12 cellular contexts compared by ENCODE assay signal in genomic region chr14:100585448-100586152, GRCh38. TPM values are rescaled to one million over a fixed set of nuclear protein-coding genes. Genes with fewer than 3 reads are reported as not detected.
DNase-seq lines count a peak whose midpoint lies in the region; ATAC-seq and TF ChIP-seq lines count a peak whose summit lies in the region.
"Had no signal": no experiment of that assay in that cellular context is flagged by ENCODE, and none has a peak within 500 bp of the region (broad histone marks: within the 10 kb centered on the region; RNA-seq: fewer than 3 reads in every experiment).

No MANE protein-coding gene starts in this region.

- H3K9me3 ChIP-seq in SK-N-SH (no peaks in the 10 kb centered on the region), H9 (ENCODE audit: control insufficient read depth, low read depth, low read length) (no peaks in the 10 kb centered on the region), neuronal stem cell (replicated peaks in 1 of 2; ENCODE audit: control insufficient read depth in 2 of 2, insufficient read depth in 1 of 2, low read depth in 1 of 2, low read length in 2 of 2) (no peaks in the 10 kb centered on the region)
- H3K9me3 ChIP-seq: left lung had no signal

- no peaks in the 10 kb centered on the region for H3F3A ChIP-seq in SK-N-SH (replicated peaks; ENCODE audit: insufficient read depth)

- H3K4me2 ChIP-seq in SK-N-SH: peak overlapping the region; percentile 84; the same call in 1 of the 2 replicates
- H3K4me2 ChIP-seq in H9 (ENCODE audit: insufficient read depth, insufficient read length, low read length): no peak overlapping the region
- H3K4me2 ChIP-seq in neuronal stem cell (ENCODE audit: insufficient read depth, low read length, poor library complexity, severe bottlenecking): peak overlapping the region; percentile 74

- no peak overlapping the region for H3K23ac ChIP-seq in H9 (ENCODE audit: insufficient read length, low read depth, low read length)
- H3K23ac ChIP-seq in neuronal stem cell (ENCODE audit: low read depth, low read length, poor library complexity): peak overlapping the region; percentile 13

- CTCF ChIA-PET in SK-N-SH (lab: Yijun Ruan, JAX): interaction anchor here (1.4 kb wide), 1 partner anchor 92 kb away, joined by 4 read pairs; no protein-coding TSS in a partner anchor

- no peak overlapping the region for H2BK12ac ChIP-seq in H9 (ENCODE audit: insufficient read length, low read depth, low read length)
- peak overlapping the region; percentile 75 for H2BK12ac ChIP-seq in neuronal stem cell (ENCODE audit: low read length)

- no peaks in the 10 kb centered on the region for H3K36me3 ChIP-seq in SK-N-SH (replicated peaks in 1 of 2; ENCODE audit: control insufficient read depth in 1 of 2, insufficient read depth in 2 of 2, low read length in 1 of 2)
- no peaks in the 10 kb centered on the region for H3K36me3 ChIP-seq in neuronal stem cell (replicated peaks in 1 of 2; ENCODE audit: control insufficient read depth in 2 of 2, insufficient read depth in 2 of 2, low read length in 2 of 2)
- H3K36me3 ChIP-seq: left lung had no signal

- H3K79me2 ChIP-seq in SK-N-SH (ENCODE audit: insufficient read depth): no peaks in the 10 kb centered on the region
- no peaks in the 10 kb centered on the region for H3K79me2 ChIP-seq in H9 (ENCODE audit: insufficient read depth, low read length)

- H2BK120ac ChIP-seq in H9 (ENCODE audit: low read depth, low read length, poor library complexity, severe bottlenecking) (no peak overlapping the region), neuronal stem cell (ENCODE audit: low read depth, low read length) (peak overlapping the region; percentile 98)

- no peak overlapping the region for H2BK15ac ChIP-seq in H9 (ENCODE audit: low read depth, low read length)
- peak overlapping the region; percentile 32 for H2BK15ac ChIP-seq in neuronal stem cell (ENCODE audit: low read length)

- no peaks in the 10 kb centered on the region for H3K9me3 Mint-ChIP-seq in H9

- H3K4me1 ChIP-seq in SK-N-SH (ENCODE audit: control insufficient read depth in 1 of 2, insufficient read depth in 2 of 2, low read depth in 1 of 2, low read length in 1 of 2) (peaks cover 4 to 55% of the 10 kb centered on the region in 2 experiments; a peak in 3 of 4 replicates), H9 (ENCODE audit: insufficient read depth, low read length) (no peaks in the 10 kb centered on the region), neuronal stem cell (ENCODE audit: control insufficient read depth in 2 of 2, insufficient read depth in 1 of 2, low read depth in 1 of 2, low read length in 2 of 2) (peaks cover 5 to 21% of the 10 kb centered on the region in 2 donors)

- DNase-seq in SK-N-SH (no peak), H9 (no peak), caudate nucleus (lab: John Stamatoyannopoulos, UW) (peak in 5 of 61 donors; percentile 10 to 40 (median 25)), neuronal stem cell (ENCODE audit: low spot score) (no peak), SW480 (ENCODE audit: low spot score) (no peak)
- DNase-seq: GDM1, NCI-H187 had no signal

- TF ChIP-seq EP300 in SK-N-SH (IDR thresholded peaks at IDR 0.05; ENCODE audit: borderline replicate concordance in 1 of 2, low read depth in 1 of 2, low read length in 1 of 2): no peak

- H3K4ac ChIP-seq in H9 (ENCODE audit: low read depth, low read length) (no peak overlapping the region), neuronal stem cell (ENCODE audit: low read length) (no peak overlapping the region)

- H2AK5ac ChIP-seq in H9 (ENCODE audit: insufficient read length, low read length) (no peak overlapping the region), neuronal stem cell (ENCODE audit: low read depth, low read length) (peak overlapping the region; percentile 95)

- peaks cover 6% of the 10 kb centered on the region for H3K23me2 ChIP-seq in H9 (ENCODE audit: insufficient read length, low read depth, low read length, poor library complexity, severe bottlenecking)

- H3K79me1 ChIP-seq in H9 (ENCODE audit: insufficient read depth, low read depth, low read length, poor library complexity, severe bottlenecking) (no peaks in the 10 kb centered on the region), neuronal stem cell (ENCODE audit: low read depth, low read length) (peaks cover under 1% of the 10 kb centered on the region)

- H3K4me1 Mint-ChIP-seq in H9: peaks cover 2 to 11% of the 10 kb centered on the region in 2 experiments; a peak in 2 of 4 replicates

- no peaks in the 10 kb centered on the region for H3K9me2 ChIP-seq in SK-N-SH

- no peak overlapping the region for H4K8ac ChIP-seq in H9 (replicated peaks; ENCODE audit: insufficient read length, low read depth, low read length)
- H4K8ac ChIP-seq in neuronal stem cell (ENCODE audit: low read depth, low read length): no peak overlapping the region

- peaks cover 73% of the 10 kb centered on the region for H3K27me3 Mint-ChIP-seq in H9 (ENCODE audit: low read depth)

- no peak overlapping the region for H2BK5ac ChIP-seq in H9 (ENCODE audit: insufficient read length, low read length)
- H2BK5ac ChIP-seq in neuronal stem cell (ENCODE audit: low read length): no peak overlapping the region

- POLR2A ChIA-PET in SK-N-SH (lab: Yijun Ruan, JAX): interaction anchor here (1.0 to 2.1 kb wide), 3 partner anchors 9 to 93 kb away, joined by 3 to 7 read pairs (median 3); no protein-coding TSS in a partner anchor

- H3K27ac Mint-ChIP-seq in H9: no peak overlapping the region

- no peak overlapping the region for H3T11ph ChIP-seq in H9 (ENCODE audit: low read length)

- H2AFZ ChIP-seq in SK-N-SH (ENCODE audit: low read depth) (no peak overlapping the region), H9 (ENCODE audit: low read length) (no peak overlapping the region), neuronal stem cell (ENCODE audit: low read length) (peak overlapping the region; percentile 92)

- H3K4me3 ChIP-seq in SK-N-SH (ENCODE audit: low read depth in 2 of 2, low read length in 1 of 2): peak overlapping the region in 1 of 2 experiments; percentile 61; a peak in 2 of 4 replicates
- no peak overlapping the region for H3K4me3 ChIP-seq in neuronal stem cell (ENCODE audit: low read length in 2 of 2)

- no peak overlapping the region for H4K5ac ChIP-seq in H9 (ENCODE audit: insufficient read length, low read depth, low read length)

- H4K91ac ChIP-seq in H9 (ENCODE audit: insufficient read length, low read depth, low read length) (no peak overlapping the region), neuronal stem cell (ENCODE audit: low read depth, low read length, poor library complexity) (no peak overlapping the region)

- H3K4me3 Mint-ChIP-seq in H9: peak overlapping the region; percentile 61 to 69; a peak in 4 of 5 replicates

- TF ChIP-seq CTCF in SK-N-SH (IDR thresholded peaks at IDR 0.05): no peak
- TF ChIP-seq CTCF in H9 (conservative IDR thresholded peaks at IDR 0.05): no peak

- H3K27ac ChIP-seq in SK-N-SH (ENCODE audit: low read depth in 2 of 2, low read length in 1 of 2): peak overlapping the region in 1 of 2 experiments; percentile 91; a peak in 2 of 4 replicates
- H3K27ac ChIP-seq in H9 (ENCODE audit: insufficient read length, low read depth, low read length): no peak overlapping the region
- H3K27ac ChIP-seq in caudate nucleus (ENCODE audit: low read depth, low read length): peak overlapping the region; percentile 44
- H3K27ac ChIP-seq in neuronal stem cell (replicated peaks; ENCODE audit: low read length): no peak overlapping the region
- H3K27ac ChIP-seq: coronary artery, left lung had no signal

- WGBS in SK-N-SH (ENCODE audit: low lambda C conversion rate): 95% methylated on average over 11 of the region's 23 CpGs
- WGBS in H9 (ENCODE audit: extremely low coverage, insufficient read length, low lambda C conversion rate): no CpG with 5 or more reads among the region's 23 CpGs
- no CpG with 5 or more reads among the region's 23 CpGs for WGBS in neuronal stem cell (ENCODE audit: extremely low coverage in 2 of 2, insufficient read length in 2 of 2, insufficient replicate concordance in 1 of 2), 2 donors

- H3K27me3 ChIP-seq in SK-N-SH (ENCODE audit: insufficient read depth) (peaks cover 4% of the 10 kb centered on the region; the same call in 1 of the 2 replicates), H9 (ENCODE audit: insufficient read depth, low read length) (peaks cover 6% of the 10 kb centered on the region; the same call in 1 of the 2 replicates), neuronal stem cell (ENCODE audit: control insufficient read depth in 3 of 3, insufficient read depth in 3 of 3, low read depth in 1 of 3, low read length in 3 of 3) (peaks cover 2 to 70% (median 21%) of the 10 kb centered on the region in 3 experiments)

- no peak for TF ChIP-seq RAD21 in SK-N-SH (IDR thresholded peaks at IDR 0.05; ENCODE audit: low read length)

- H3K18ac ChIP-seq in H9 (ENCODE audit: insufficient read length, low read depth, low read length) (no peak overlapping the region), neuronal stem cell (ENCODE audit: low read length) (peak overlapping the region; percentile 88)

- H3K56ac ChIP-seq in H9 (ENCODE audit: insufficient read length, low read depth, low read length): no peak overlapping the region

- H4K20me1 ChIP-seq in SK-N-SH (ENCODE audit: insufficient read depth) (no peaks in the 10 kb centered on the region), H9 (ENCODE audit: control insufficient read depth, insufficient read depth, insufficient read length) (no peaks in the 10 kb centered on the region)

- ATAC-seq in SK-N-SH treated with all-trans-retinoic acid at 6 μM for 48 hours: no peak
- no peak for ATAC-seq in GM21381 (IDR thresholded peaks at IDR 0.05; ENCODE audit: unreplicated experiment)
- no peak for ATAC-seq in GM21526 (IDR thresholded peaks at IDR 0.05; ENCODE audit: low FRiP score, unreplicated experiment)

- H3K14ac ChIP-seq in H9 (ENCODE audit: insufficient read depth, low read length) (no peak overlapping the region), neuronal stem cell (ENCODE audit: low read length) (no peak overlapping the region)

- no peaks in the 10 kb centered on the region for H3K36me3 Mint-ChIP-seq in H9 (ENCODE audit: insufficient read depth in 1 of 3, low read depth in 3 of 3)

- H2BK20ac ChIP-seq in H9 (ENCODE audit: low read depth, low read length, poor library complexity, severe bottlenecking): no peak overlapping the region

- no peak overlapping the region for H3K9ac ChIP-seq in SK-N-SH
- H3K9ac ChIP-seq in H9 (ENCODE audit: extremely low read depth, insufficient read length, low read length): no peak overlapping the region
- H3K9ac ChIP-seq in neuronal stem cell (ENCODE audit: low read depth, low read length, poor library complexity): peak overlapping the region; percentile 9

TF ChIP-seq in SK-N-SH, 30 proteins besides CTCF, POLR2A, EP300 and RAD21 (continues in another document):
- TF ChIP-seq JUND (IDR thresholded peaks at IDR 0.05) (no peak), GATA2 (CRISPR knock-in tag; IDR thresholded peaks at IDR 0.05) (no peak), RXRA (IDR thresholded peaks at IDR 0.05; ENCODE audit: borderline replicate concordance, low read depth) (no peak)

TF ChIP-seq in SK-N-SH treated with all-trans-retinoic acid at 6 μM for 48 hours, 23 proteins besides CTCF, POLR2A, EP300 and RAD21 (continues in another document):
- TF ChIP-seq RARB (CRISPR knock-in tag; IDR thresholded peaks at IDR 0.05) (no peak), BACH2 (CRISPR knock-in tag; IDR thresholded peaks at IDR 0.05; ENCODE audit: borderline replicate concordance) (no peak)

RNA-seq across cellular contexts. Expression of gene BEGAIN, which starts 1.6 kb away (rescaled TPM):
- polyA plus RNA-seq in SK-N-SH (2012; rRNA removed): 4.2 and 4.4 TPM in 2 replicates
- polyA plus RNA-seq in SK-N-SH (2012; cell fraction: cytosol; rRNA removed): 1.9 and 4.4 TPM in 2 replicates
- polyA plus RNA-seq in SK-N-SH (2012; cell fraction: nucleus; rRNA removed): 23.8 and 41.4 TPM in 2 replicates
- total RNA-seq in H9 (2021): 2.6 and 2.7 TPM in 2 replicates
- 20.9 TPM for polyA plus RNA-seq in neuronal stem cell (2013, experiment 1 of 2)
- polyA plus RNA-seq in neuronal stem cell (2013, experiment 2 of 2): 20.1 TPM
